8 cellular contexts compared by ENCODE assay signal in the genomic region with DNA sequence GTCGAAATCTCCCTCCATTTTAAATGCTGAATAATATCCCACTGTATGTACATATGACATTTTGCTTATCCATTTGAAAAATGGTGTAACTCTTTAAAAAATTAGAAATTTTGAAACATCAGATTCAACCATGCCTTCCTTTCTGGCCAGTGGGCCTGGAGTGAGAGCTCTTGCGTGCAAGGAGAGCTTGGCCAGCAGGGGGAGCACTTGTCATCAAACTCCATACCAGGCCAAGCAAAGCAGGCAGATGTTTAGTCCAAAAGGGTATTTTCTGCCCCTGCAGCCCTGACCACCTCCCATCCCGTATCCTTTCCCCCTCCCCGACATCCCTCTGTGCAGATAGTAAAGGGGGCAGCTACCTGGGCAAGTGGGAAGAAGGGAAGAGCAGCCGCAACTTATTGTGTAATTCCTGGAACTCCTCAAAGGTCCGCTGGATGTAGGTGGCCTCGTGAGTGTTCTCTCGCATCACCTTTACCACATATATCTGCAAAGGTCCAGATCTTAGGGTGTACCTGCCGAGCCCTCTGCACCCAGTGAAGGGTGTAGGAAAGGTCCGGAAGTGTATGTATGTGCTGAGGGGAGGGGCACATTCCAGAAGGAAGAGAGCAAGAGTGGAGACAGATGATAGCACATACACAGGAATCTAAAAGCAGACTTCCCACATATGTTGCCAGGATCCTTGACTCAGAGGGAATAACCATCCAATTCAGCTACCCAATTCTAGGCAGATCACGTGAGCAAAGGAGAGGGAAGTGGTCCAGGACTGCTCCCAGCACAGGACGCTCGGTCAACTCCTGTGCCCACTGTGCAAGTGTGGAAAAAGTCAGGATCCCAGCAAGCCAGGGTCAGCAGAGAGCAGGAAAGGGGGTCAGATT. TPM values are rescaled to one million over a fixed set of nuclear protein-coding genes. Genes with fewer than 3 reads are reported as not detected.
DNase-seq lines count a peak whose midpoint lies in the region; ATAC-seq, FAIRE-seq and TF ChIP-seq lines count a peak whose summit lies in the region.

No MANE protein-coding gene starts in this region.

- WGBS in lung, 2 donors: 61 to 67% methylated on average over 13 of the region's 13 CpGs

- DNase-seq in AG09309 (ENCODE audit: low read depth) (no peak), H54 (ENCODE audit: insufficient read length, low spot score) (peak; percentile 55), NCI-H774 (lab: John Stamatoyannopoulos, UW) (peak; percentile 45), dermis microvascular lymphatic vessel endothelial cell (ENCODE audit: low read depth in 2 of 2) (peak; percentile 77 to 79), lung (ENCODE audit: low spot score) (peak; percentile 82)
- peak; percentile 87 for DNase-seq in activated CD4-positive, alpha-beta memory T cell treated with anti-CD3 and anti-CD28 coated beads for 36 hours
- peak; percentile 61 for DNase-seq in stimulated activated CD8-positive, alpha-beta memory T cell treated with anti-CD3 and anti-CD28 coated beads, Interleukin-12 subunit alpha, Interleukin-12 subunit beta, amount 100 ng/mL, for 24 hours (ENCODE audit: extremely low read depth)

- FAIRE-seq in H54 (lab: Jason Lieb, UNC): no peak

- no peak overlapping the region for H3K4me3 ChIP-seq in AG09309 (ENCODE audit: control insufficient read depth, low read depth, low read length)
- no peak overlapping the region for H3K4me3 ChIP-seq in lung

- peaks cover 8% of the 10 kb centered on the region for H3K4me1 Mint-ChIP-seq in activated CD4-positive, alpha-beta memory T cell treated with anti-CD3 and anti-CD28 coated beads for 36 hours (ENCODE audit: low read depth)

- CTCF ChIA-PET in activated CD4-positive, alpha-beta memory T cell treated with anti-CD3 and anti-CD28 coated beads for 36 hours (lab: Charles Lee): interaction anchor here (0.7 to 33.4 kb wide), 40 partner anchors 9 to 376 kb away, joined by 3 to 1224 read pairs (median 5); a partner anchor contains a TSS

- intact Hi-C loops in activated CD4-positive, alpha-beta memory T cell treated with anti-CD3 and anti-CD28 coated beads for 36 hours (cut with micrococcal nuclease): loop anchor here (1.0 to 2.0 kb wide), 2 partner anchors 21 to 72 kb away; no protein-coding TSS in a partner anchor

- no peak overlapping the region for H3K27ac Mint-ChIP-seq in activated CD4-positive, alpha-beta memory T cell treated with anti-CD3 and anti-CD28 coated beads for 36 hours

- TF ChIP-seq CTCF in AG09309 (IDR thresholded peaks at IDR 0.05; ENCODE audit: control insufficient read depth, insufficient read depth, low read depth, low read length, missing control alignments) (peak; percentile 90), lung (IDR thresholded peaks at IDR 0.05; ENCODE audit: control extremely low read depth, extremely low read depth) (peak; percentile 75)

- no peak overlapping the region for H3K27ac ChIP-seq in lung (ENCODE audit: low read depth in 1 of 2, low read length in 1 of 2)

- H3K9me3 ChIP-seq in lung (ENCODE audit: control insufficient read depth in 2 of 2, insufficient read depth in 1 of 2, low read length in 1 of 2): peaks cover 0 to 2% of the 10 kb centered on the region in 2 donors

- H3K9me3 Mint-ChIP-seq in activated CD4-positive, alpha-beta memory T cell treated with anti-CD3 and anti-CD28 coated beads for 36 hours: no peaks in the 10 kb centered on the region

- ATAC-seq in lung (ENCODE audit: insufficient read depth, low FRiP score) (peak; percentile 69), HG02973 (IDR thresholded peaks at IDR 0.05; ENCODE audit: unreplicated experiment) (no peak)

- peaks cover 0 to 3% of the 10 kb centered on the region in 2 donors for H3K4me1 ChIP-seq in lung (ENCODE audit: control insufficient read depth in 2 of 2, insufficient read depth in 2 of 2, low read length in 2 of 2)

- H3K36me3 ChIP-seq in lung (ENCODE audit: control insufficient read depth in 2 of 2, insufficient read depth in 2 of 2, low read length in 2 of 2): peaks cover 15 to 38% of the 10 kb centered on the region in 2 donors

- no peak overlapping the region for H3K4me3 Mint-ChIP-seq in activated CD4-positive, alpha-beta memory T cell treated with anti-CD3 and anti-CD28 coated beads for 36 hours

- peaks cover 46% of the 10 kb centered on the region for H3K36me3 Mint-ChIP-seq in activated CD4-positive, alpha-beta memory T cell treated with anti-CD3 and anti-CD28 coated beads for 36 hours

- no peaks in the 10 kb centered on the region for H3K27me3 Mint-ChIP-seq in activated CD4-positive, alpha-beta memory T cell treated with anti-CD3 and anti-CD28 coated beads for 36 hours

- POLR2A ChIA-PET in activated CD4-positive, alpha-beta memory T cell treated with anti-CD3 and anti-CD28 coated beads for 36 hours (lab: Charles Lee): interaction anchor here (0.6 to 1.1 kb wide), 4 partner anchors 17 to 78 kb away, joined by 3 to 5 read pairs (median 3); a partner anchor contains a TSS

- TF ChIP-seq POLR2A in H54 (IDR thresholded peaks at IDR 0.05; ENCODE audit: low read depth, low read length): no peak

- no peaks in the 10 kb centered on the region for H3K27me3 ChIP-seq in lung (ENCODE audit: control insufficient read depth, insufficient read depth)

RNA-seq across cellular contexts. Expression of a gene that starts 19.9 kb away (rescaled TPM):
- total RNA-seq in activated CD4-positive, alpha-beta memory T cell treated with anti-CD3 and anti-CD28 coated beads for 36 hours: 10 to 100 TPM; 54.9 to 57.1 TPM
- 17.5 and 21.1 TPM in 2 replicates for total RNA-seq in dermis microvascular lymphatic vessel endothelial cell
- 10 to 100 TPM; 43.9 to 57.0 TPM for total RNA-seq in lung
- polyA plus RNA-seq in lung: 10 to 100 TPM; 14.6 to 29.8 TPM
